1 cellular context compared by ENCODE assay signal in genomic region chr12:6423267-6424007, GRCh38.
TF ChIP-seq lines count a peak whose summit lies in the region.

No MANE protein-coding gene starts in this region.

TF ChIP-seq in HepG2, 621 proteins besides CTCF, POLR2A, EP300 and RAD21 (continues in another document):
- TF ChIP-seq ZNF775 (CRISPR knock-in tag; IDR thresholded peaks at IDR 0.05; ENCODE audit: borderline replicate concordance) (no peak), XRCC5 (optimal IDR thresholded peaks at IDR 0.05; ENCODE audit: low read length) (peak; percentile 46), CHD4 (IDR thresholded peaks at IDR 0.05; ENCODE audit: borderline replicate concordance, low read length) (no peak), ZNF839 (CRISPR knock-in tag; IDR thresholded peaks at IDR 0.05; ENCODE audit: borderline replicate concordance) (no peak), ZNF607 (CRISPR knock-in tag; IDR thresholded peaks at IDR 0.05; ENCODE audit: borderline replicate concordance) (0 out of 2 replicates have a peak, but pooled peaks have one; percentile 29), PRDM4 (CRISPR knock-in tag; IDR thresholded peaks at IDR 0.05; ENCODE audit: borderline replicate concordance) (no peak), AHR (CRISPR knock-in tag; IDR thresholded peaks at IDR 0.05) (no peak), HDAC2 (CRISPR knock-in tag; IDR thresholded peaks at IDR 0.05) (peak; percentile 36; the same call in 1 of the 2 replicates), CREM (IDR thresholded peaks at IDR 0.05) (no peak), CREM (CRISPR knock-in tag; IDR thresholded peaks at IDR 0.05) (no peak), ZNF20 (CRISPR knock-in tag; IDR thresholded peaks at IDR 0.05) (no peak), NCOA1 (CRISPR knock-in tag; IDR thresholded peaks at IDR 0.05) (no peak), PCBP1 (IDR thresholded peaks at IDR 0.05; ENCODE audit: borderline replicate concordance, low read depth, low read length) (no peak), SNAPC5 (CRISPR knock-in tag; IDR thresholded peaks at IDR 0.05; ENCODE audit: borderline replicate concordance) (no peak), CBX5 (CRISPR knock-in tag; IDR thresholded peaks at IDR 0.05; ENCODE audit: borderline replicate concordance) (0 out of 2 replicates have a peak, but pooled peaks have one; percentile 36), GLMP (CRISPR knock-in tag; IDR thresholded peaks at IDR 0.05; ENCODE audit: borderline replicate concordance) (no peak), ZNF512 (CRISPR knock-in tag; IDR thresholded peaks at IDR 0.05) (no peak), ZNF3 (CRISPR knock-in tag; IDR thresholded peaks at IDR 0.05) (no peak), ZNF501 (CRISPR knock-in tag; IDR thresholded peaks at IDR 0.05) (peak; percentile 49; the same call in 1 of the 2 replicates), ZNF7 (CRISPR knock-in tag; IDR thresholded peaks at IDR 0.05) (no peak), IRF2 (CRISPR knock-in tag; IDR thresholded peaks at IDR 0.05) (peak; percentile 39; the same call in 1 of the 2 replicates), DMTF1 (CRISPR knock-in tag; IDR thresholded peaks at IDR 0.05) (no peak), HNRNPH1 (optimal IDR thresholded peaks at IDR 0.05; ENCODE audit: low read depth, low read length) (no peak), MTERF4 (CRISPR knock-in tag; IDR thresholded peaks at IDR 0.05) (no peak), ZNF451 (CRISPR knock-in tag; IDR thresholded peaks at IDR 0.05) (no peak), ZNF589 (CRISPR knock-in tag; conservative IDR thresholded peaks at IDR 0.05) (no peak), SP2 (CRISPR knock-in tag; IDR thresholded peaks at IDR 0.05) (no peak), GATA4 (IDR thresholded peaks at IDR 0.05; ENCODE audit: borderline replicate concordance, low read depth) (no peak), ZNF609 (CRISPR knock-in tag; IDR thresholded peaks at IDR 0.05; ENCODE audit: borderline replicate concordance) (no peak), MZF1 (CRISPR knock-in tag; IDR thresholded peaks at IDR 0.05; ENCODE audit: borderline replicate concordance) (no peak), ZSCAN21 (CRISPR knock-in tag; IDR thresholded peaks at IDR 0.05; ENCODE audit: borderline replicate concordance) (peak; percentile 59; the same call in 1 of the 2 replicates), ZNF547 (CRISPR knock-in tag; IDR thresholded peaks at IDR 0.05) (no peak), YY1 (IDR thresholded peaks at IDR 0.05; ENCODE audit: insufficient read depth, insufficient replicate concordance, low read depth, low read length) (peak; percentile 39), ZNF570 (CRISPR knock-in tag; IDR thresholded peaks at IDR 0.05; ENCODE audit: borderline replicate concordance) (no peak), ARNT (IDR thresholded peaks at IDR 0.05) (no peak), ZNF282 (IDR thresholded peaks at IDR 0.05; ENCODE audit: partially characterized antibody) (no peak), JUN (CRISPR knock-in tag; IDR thresholded peaks at IDR 0.05) (no peak), ZNF576 (CRISPR knock-in tag; IDR thresholded peaks at IDR 0.05) (no peak), SATB2 (CRISPR knock-in tag; IDR thresholded peaks at IDR 0.05) (no peak), KDM5B (CRISPR knock-in tag; IDR thresholded peaks at IDR 0.05; ENCODE audit: borderline replicate concordance) (no peak), CENPBD1 (CRISPR knock-in tag; IDR thresholded peaks at IDR 0.05; ENCODE audit: borderline replicate concordance, low read depth) (no peak), ISL2 (CRISPR knock-in tag; IDR thresholded peaks at IDR 0.05) (no peak), ZBTB2 (CRISPR knock-in tag; IDR thresholded peaks at IDR 0.05; ENCODE audit: low read depth) (no peak), ZFP1 (CRISPR knock-in tag; IDR thresholded peaks at IDR 0.05) (no peak), ZNF17 (CRISPR knock-in tag; IDR thresholded peaks at IDR 0.05) (no peak), ATF6 (CRISPR knock-in tag; conservative IDR thresholded peaks at IDR 0.05) (no peak), XBP1 (CRISPR knock-in tag; IDR thresholded peaks at IDR 0.05) (no peak), FOXO1 (CRISPR knock-in tag; IDR thresholded peaks at IDR 0.05) (no peak), RARA (CRISPR knock-in tag; IDR thresholded peaks at IDR 0.05) (no peak), CCDC6 (CRISPR knock-in tag; IDR thresholded peaks at IDR 0.05) (no peak), ZNF557 (CRISPR knock-in tag; IDR thresholded peaks at IDR 0.05) (no peak), PPARG (CRISPR knock-in tag; conservative IDR thresholded peaks at IDR 0.05) (no peak)
